18 cellular contexts compared by ENCODE assay signal in genomic region chr7:117630501-117630900, GRCh38.
DNase-seq lines count a peak whose midpoint lies in the region; ATAC-seq lines count a peak whose summit lies in the region.
"Had no signal": no experiment of that assay in that cellular context is flagged by ENCODE, and none has a peak within 500 bp of the region (broad histone marks: within the 10 kb centered on the region; RNA-seq: fewer than 3 reads in every experiment).

No MANE protein-coding gene starts in this region.

- peak; percentile 57 for ATAC-seq in GM21723 (IDR thresholded peaks at IDR 0.05; ENCODE audit: unreplicated experiment)
- ATAC-seq: HCT116, heart right ventricle had no signal

- peak; percentile 5 for DNase-seq in GDM1 (lab: John Stamatoyannopoulos, UW)
- peak; percentile 13 for DNase-seq in NCI-H748 treated with DMSO at 0.1 percent for 48 hours (lab: John Stamatoyannopoulos, UW)
- DNase-seq in iPS DF 19.7 (ENCODE audit: low read depth, low spot score): peak; percentile 2
- DNase-seq in NK-92 treated with Interleukin-12 subunit alpha and Interleukin-12 subunit beta, amount 100 ng/mL, for 24 hours (lab: John Stamatoyannopoulos, UW): no peak
- DNase-seq in AG20443 (ENCODE audit: low spot score): no peak
- DNase-seq in activated naive CD4-positive, alpha-beta T cell treated with anti-CD3 and anti-CD28 coated beads, Interleukin-2, amount 50 U/mL, for 16 hours: no peak
- DNase-seq: activated gamma-delta T cell; BE2C; heart right ventricle; Karpas-422; NCI-H1694; ovary; Peyer's patch; stimulated activated CD4-positive, alpha-beta T cell treated with anti-CD3 and anti-CD28 coated beads, Interleukin-2, amount 100 ng/mL, for 48 hours; stimulated activated CD8-positive, alpha-beta memory T cell treated with anti-CD3 and anti-CD28 coated beads, Interleukin-4, amount 100 ng/mL, for 48 hours; testis had no signal

Comparison
In these comparisons a context has a peak if more than half of its experiments do, and no peak if none do; other contexts are left out.
1. DNase-seq: peak in GDM1 (single experiment), NCI-H748 treated with DMSO at 0.1 percent for 48 hours (single experiment) and iPS DF 19.7 (single experiment); none in NK-92 treated with Interleukin-12 subunit alpha and Interleukin-12 subunit beta, amount 100 ng/mL, for 24 hours (single experiment), AG20443 (single experiment) and activated naive CD4-positive, alpha-beta T cell treated with anti-CD3 and anti-CD28 coated beads, Interleukin-2, amount 50 U/mL, for 16 hours (single experiment).